Comparison of ENCODE assay signal across 13 cellular contexts in genomic region chr3:196246612-196247308, GRCh38. TPM values are rescaled to one million over a fixed set of nuclear protein-coding genes. Genes with fewer than 3 reads are reported as not detected.
A peak's percentile ranks its signal among the peaks of the same experiment; 100 is the strongest.
DNase-seq lines count a peak whose midpoint lies in the region; ATAC-seq and TF ChIP-seq lines count a peak whose summit lies in the region.
"Had no signal": no experiment of that assay in that cellular context is flagged by ENCODE, and none has a peak within 500 bp of the region (broad histone marks: within the 10 kb centered on the region; RNA-seq: fewer than 3 reads in every experiment).

No MANE protein-coding gene starts in this region.

- H3K4me2 ChIP-seq in PC-3 (ENCODE audit: low read length) (0 out of 2 replicates have a peak overlapping the region, but pooled peaks have one; percentile 3), fibroblast of lung (ENCODE audit: extremely low read depth, insufficient read depth, low read length) (no peak overlapping the region)
- H3K4me2 ChIP-seq: KMS-11 had no signal

- H3K9me3 ChIP-seq in PC-3 (ENCODE audit: low read length), result no peaks in the 10 kb centered on the region
- H3K9me3 ChIP-seq in fibroblast of lung (ENCODE audit: control insufficient read depth, insufficient read depth, low read depth, low read length), result no peaks in the 10 kb centered on the region
- H3K9me3 ChIP-seq in aorta (ENCODE audit: control insufficient read depth, low read length), result no peaks in the 10 kb centered on the region

- CTCF ChIA-PET in PC-3 (lab: Charles Lee), result no interaction called here

- no peak overlapping the region for H3K27ac Mint-ChIP-seq in nephron progenitor cell

- no peaks in the 10 kb centered on the region for H3K9me2 ChIP-seq in PC-3 (replicated peaks; ENCODE audit: low read length)

- H3K9me3 Mint-ChIP-seq in nephron progenitor cell, result peaks cover 22% of the 10 kb centered on the region

- POLR2A ChIA-PET in PC-3 (lab: Charles Lee; ENCODE audit: unreplicated experiment), result no interaction called here

- H4K20me1 ChIP-seq in PC-3 (ENCODE audit: low read length) (no peaks in the 10 kb centered on the region), fibroblast of lung (ENCODE audit: control insufficient read depth, extremely low read depth, insufficient read depth, low read length) (no peaks in the 10 kb centered on the region)

- H3K4me3 Mint-ChIP-seq in nephron progenitor cell, result no peak overlapping the region
- H3K4me3 Mint-ChIP-seq: neural crest cell had no signal

- no peaks in the 10 kb centered on the region for H3F3A ChIP-seq in PC-3 (ENCODE audit: low read length, unreplicated experiment)

- intact Hi-C loops in PC-3 (cut with micrococcal nuclease) (no loop called here), aorta (cut with DNase I) (no loop called here)

- H2AFZ ChIP-seq in PC-3 (ENCODE audit: low read length) (no peak overlapping the region), fibroblast of lung (ENCODE audit: low read length) (no peak overlapping the region)

- DNase-seq in AG08395 (ENCODE audit: low spot score), result peak; percentile 17
- peak; percentile 99 for DNase-seq in ELR (ENCODE audit: low read depth)
- peak; percentile 87 for DNase-seq in PC-3
- DNase-seq in fibroblast of lung (ENCODE audit: low read depth in 2 of 2), result peak; percentile 21 to 86
- no peak for DNase-seq in nephron progenitor cell
- DNase-seq in NCI-H146 treated with DMSO at 0.1 percent for 48 hours (lab: John Stamatoyannopoulos, UW; ENCODE audit: unreplicated experiment), result no peak
- DNase-seq in aorta, result no peak
- DNase-seq: activated CD8-positive, alpha-beta memory T cell treated with anti-CD3 and anti-CD28 coated beads, Interleukin-2, amount 50 U/mL, for 48 hours; T1000 had no signal

- H3K27me3 ChIP-seq in PC-3 (ENCODE audit: low read length) (no peaks in the 10 kb centered on the region), fibroblast of lung (ENCODE audit: control insufficient read depth, insufficient read depth, low read length) (no peaks in the 10 kb centered on the region), aorta (ENCODE audit: control insufficient read depth in 1 of 2, insufficient read depth in 2 of 2, low read length in 1 of 2) (no peaks in the 10 kb centered on the region)

- H3K9ac ChIP-seq in PC-3 (ENCODE audit: low read length), result no peak overlapping the region; the same call in 1 of the 2 replicates
- no peak overlapping the region for H3K9ac ChIP-seq in fibroblast of lung (ENCODE audit: insufficient read depth, low read length)
- H3K9ac ChIP-seq: KMS-11 had no signal

- H3K4me3 ChIP-seq in PC-3 (ENCODE audit: low read length) (no peak overlapping the region), fibroblast of lung (replicated peaks in 1 of 4; ENCODE audit: control extremely low read depth in 1 of 4, insufficient read depth in 1 of 4, low read depth in 3 of 4, low read length in 4 of 4) (no peak overlapping the region), aorta (ENCODE audit: low read length in 2 of 2) (no peak overlapping the region)

- H3K27ac ChIP-seq in PC-3 (ENCODE audit: low read length) (peak overlapping the region; percentile 69), fibroblast of lung (ENCODE audit: insufficient read depth, low read length) (no peak overlapping the region), aorta (ENCODE audit: low read depth in 1 of 2, low read length in 2 of 2) (no peak overlapping the region)
- H3K27ac ChIP-seq: KMS-11 had no signal

- H3K36me3 ChIP-seq in PC-3 (ENCODE audit: low read depth, low read length) (peaks cover 29% of the 10 kb centered on the region; the same call in 1 of the 2 replicates), fibroblast of lung (ENCODE audit: control insufficient read depth, insufficient read depth, low read length) (peaks cover 11% of the 10 kb centered on the region), aorta (ENCODE audit: control insufficient read depth in 1 of 2, insufficient read depth in 2 of 2, low read length in 1 of 2) (peaks cover 0 to 16% of the 10 kb centered on the region in 2 donors)

- TSS peak; percentile 25 for BruUV-seq in PC-3 (replicated peaks; lab: Mats Ljungman, UMichigan)

- H3K4me1 ChIP-seq in PC-3 (ENCODE audit: insufficient read depth, low read length) (peaks cover 18% of the 10 kb centered on the region), fibroblast of lung (ENCODE audit: control insufficient read depth, extremely low read depth, insufficient read depth, low read length) (no peaks in the 10 kb centered on the region), aorta (ENCODE audit: control insufficient read depth in 1 of 2, insufficient read depth in 2 of 2, low read length in 2 of 2) (no peaks in the 10 kb centered on the region)

- 90 to 92% methylated on average over 13 of the region's 13 CpGs for WGBS in aorta, 2 donors

- H3K4me1 Mint-ChIP-seq in nephron progenitor cell, result no peaks in the 10 kb centered on the region
- H3K4me1 Mint-ChIP-seq: neural crest cell had no signal

- TF ChIP-seq CTCF in PC-3 (conservative IDR thresholded peaks at IDR 0.05; ENCODE audit: low read depth, low read length), result no peak
- no peak for TF ChIP-seq CTCF in fibroblast of lung (conservative IDR thresholded peaks at IDR 0.05 in 1 of 2, IDR thresholded peaks at IDR 0.05 in 1 of 2; ENCODE audit: low read depth in 1 of 2, low read length in 2 of 2)
- TF ChIP-seq CTCF in nephron progenitor cell (IDR thresholded peaks at IDR 0.05), result no peak

- H3K36me3 Mint-ChIP-seq in nephron progenitor cell (ENCODE audit: low read depth), result peaks cover 54% of the 10 kb centered on the region

- ATAC-seq in PC-3 (peak; percentile 98), GM21723 (IDR thresholded peaks at IDR 0.05; ENCODE audit: unreplicated experiment) (no peak), aorta (ENCODE audit: low FRiP score) (no peak)

- H3K27me3 Mint-ChIP-seq in nephron progenitor cell (ENCODE audit: low read depth, poor library complexity), result no peaks in the 10 kb centered on the region

- H3K79me2 ChIP-seq in PC-3 (ENCODE audit: low read length), result no peaks in the 10 kb centered on the region; the same call in 1 of the 2 replicates
- H3K79me2 ChIP-seq in fibroblast of lung (ENCODE audit: control insufficient read depth, insufficient read depth, low read length), result peaks cover 4% of the 10 kb centered on the region

RNA-seq across cellular contexts. Expression of gene SLC51A, which starts 30.4 kb away (rescaled TPM):
- 9.7 and 10.0 TPM in 2 replicates for total RNA-seq in PC-3 (2014; rRNA removed)
- total RNA-seq in fibroblast of lung, result not detected in 2 replicates
- polyA plus RNA-seq in fibroblast of lung, result not detected in 2 replicates
- 3.3 and 6.1 TPM in 2 replicates for polyA plus RNA-seq in fibroblast of lung (2012)
- not detected in 2 replicates for polyA minus RNA-seq in fibroblast of lung (ENCODE audit: low replicate concordance)
- total RNA-seq in aorta, result under 1 TPM in 1 of 2 donors, not detected in 1; 0.49 TPM
- polyA plus RNA-seq in aorta, result 10 to 100 TPM in 1 of 2 donors, not detected in 1; 10.6 TPM
- total RNA-seq: chondrocyte, neural crest cell had no signal

RNA-seq across cellular contexts. Expression of gene ZDHHC19, which starts 35.6 kb away (rescaled TPM):
- not detected in 2 replicates for total RNA-seq in PC-3 (2014; rRNA removed)
- not detected in 2 replicates for total RNA-seq in fibroblast of lung
- polyA plus RNA-seq in fibroblast of lung, result not detected in 2 replicates
- polyA plus RNA-seq in fibroblast of lung (2012), result not detected in 2 replicates
- polyA minus RNA-seq in fibroblast of lung (ENCODE audit: low replicate concordance), result not detected in 2 replicates
- under 1 TPM; 0.72 to 0.97 TPM for total RNA-seq in aorta
- polyA plus RNA-seq in aorta, result not detected
- total RNA-seq: chondrocyte, neural crest cell had no signal

RNA-seq across cellular contexts. Expression of gene PCYT1A, which starts 40.8 kb away (rescaled TPM):
- total RNA-seq in PC-3 (2014; rRNA removed) (46.9 and 63.8 TPM in 2 replicates), fibroblast of lung (42.4 and 73.8 TPM in 2 replicates), aorta (10 to 100 TPM; 63.5 to 65.0 TPM)
- polyA plus RNA-seq in fibroblast of lung (68.9 and 70.2 TPM in 2 replicates), aorta (10 to 100 TPM; 26.7 to 28.5 TPM)
- polyA plus RNA-seq in fibroblast of lung (2012), result 57.9 and 61.0 TPM in 2 replicates
- polyA minus RNA-seq in fibroblast of lung (ENCODE audit: low replicate concordance), result 243 and 357 TPM in 2 replicates

Comparison
In these comparisons a context has a peak if more than half of its experiments do, and no peak if none do; other contexts are left out.
1. DNase-seq: peak in AG08395 (single experiment), ELR (single experiment), PC-3 (single experiment) and fibroblast of lung (2 of 2); none in nephron progenitor cell (single experiment), NCI-H146 treated with DMSO at 0.1 percent for 48 hours (single experiment) and aorta (0 of 2).